ENCODE assay signal across 8 cellular contexts in genomic region chr12:122190842-122191668, GRCh38. TPM values are rescaled to one million over a fixed set of nuclear protein-coding genes. Genes with fewer than 3 reads are reported as not detected.
DNase-seq lines count a peak whose midpoint lies in the region; ATAC-seq, FAIRE-seq and TF ChIP-seq lines count a peak whose summit lies in the region.

No MANE protein-coding gene starts in this region.

- RAD21 ChIA-PET in GM12878 (lab: Charles Lee; ENCODE audit: unreplicated experiment): interaction anchor here (0.9 to 1.7 kb wide), 2 partner anchors 25 to 58 kb away, joined by 3 to 6 read pairs; no protein-coding TSS in a partner anchor

- H3K4me3 ChIP-seq in MM.1S (ENCODE audit: low read length): no peak overlapping the region
- no peak overlapping the region for H3K4me3 ChIP-seq in GM12878

- no peaks in the 10 kb centered on the region for H3K9me2 ChIP-seq in MM.1S (replicated peaks; ENCODE audit: insufficient read depth, low read length)

- no peak for TF ChIP-seq POLR2A in GM12878 (IDR thresholded peaks at IDR 0.05; ENCODE audit: low read depth, low read length)

- no peaks in the 10 kb centered on the region for H3F3A ChIP-seq in MM.1S (ENCODE audit: insufficient read depth, low read length)

- H3K4me2 ChIP-seq in MM.1S (ENCODE audit: low read depth, low read length) (no peak overlapping the region), GM12878 (ENCODE audit: control insufficient read depth, insufficient read depth) (no peak overlapping the region)

- H2AFZ ChIP-seq in MM.1S (ENCODE audit: low read length) (no peak overlapping the region; the same call in 1 of the 2 replicates), GM12878 (ENCODE audit: control insufficient read depth, low read depth, low read length) (no peak overlapping the region)

- SMC1A ChIA-PET in GM12878 (lab: Charles Lee; ENCODE audit: uncharacterized antibody, unreplicated experiment): interaction anchor here (1.0 to 1.7 kb wide), 4 partner anchors 16 to 137 kb away, joined by 3 to 6 read pairs (median 5); no protein-coding TSS in a partner anchor

- TF ChIP-seq CTCF in MM.1S (IDR thresholded peaks at IDR 0.05; ENCODE audit: low read length) (peak; percentile 58), GM12878 (IDR thresholded peaks at IDR 0.05 in 2 of 3, conservative IDR thresholded peaks at IDR 0.05 in 1 of 3; ENCODE audit: control insufficient read depth in 2 of 3, extremely low read depth in 1 of 3, insufficient read depth in 1 of 3, low read depth in 3 of 3, low read length in 3 of 3) (peak; percentile 89 to 93 (median 90))

- H3K9ac ChIP-seq in MM.1S (ENCODE audit: low read length): no peak overlapping the region
- no peak overlapping the region for H3K9ac ChIP-seq in GM12878 (ENCODE audit: control insufficient read depth, insufficient read depth, low read length)

- in situ Hi-C loops in GM12878 (cut with MboI): loop anchor here (5.0 kb wide), 1 partner anchor 134 kb away; no protein-coding TSS in a partner anchor

- H3K27ac Mint-ChIP-seq in T-helper 2 cell treated with Interferon-gamma antibody and Interleukin-4, amounts not matched to agents 5 μg/mL and 100 μg/mL, for 36 hours: no peak overlapping the region

- no peak overlapping the region for H3K4me3 Mint-ChIP-seq in T-helper 2 cell treated with Interferon-gamma antibody and Interleukin-4, amounts not matched to agents 5 μg/mL and 100 μg/mL, for 36 hours

- H3K27me3 Mint-ChIP-seq in T-helper 2 cell treated with Interferon-gamma antibody and Interleukin-4, amounts not matched to agents 5 μg/mL and 100 μg/mL, for 36 hours (ENCODE audit: low read depth): peaks cover 8% of the 10 kb centered on the region

- DNase-seq in NCI-H1417 (lab: John Stamatoyannopoulos, UW): peak; percentile 42 to 76 (median 68)
- no peak for DNase-seq in NCI-H1417 treated with DMSO at 0.1 percent for 48 hours (lab: John Stamatoyannopoulos, UW)
- DNase-seq in MM.1S: peak; percentile 46
- DNase-seq in T-helper 2 cell treated with Interferon-gamma antibody and Interleukin-4, amounts not matched to agents 5 μg/mL and 100 μg/mL, for 36 hours (ENCODE audit: low spot score): peak; percentile 60
- DNase-seq in GM12878 (ENCODE audit: low read depth, low spot score): peak; percentile 9
- DNase-seq in islet precursor cell: peak; percentile 91
- DNase-seq in stimulated activated CD4-positive, alpha-beta T cell treated with anti-CD3 and anti-CD28 coated beads, Interleukin-4, amount 100 ng/mL, for 48 hours (ENCODE audit: low read depth in 2 of 2): peak; percentile 65 to 67

- H3K4me1 ChIP-seq in MM.1S (ENCODE audit: low read length): no peaks in the 10 kb centered on the region
- H3K4me1 ChIP-seq in GM12878 (ENCODE audit: control insufficient read depth, insufficient read depth, low read length): no peaks in the 10 kb centered on the region

- H3K27ac ChIP-seq in MM.1S (ENCODE audit: low read length) (no peak overlapping the region), GM12878 (ENCODE audit: control insufficient read depth, insufficient read depth) (no peak overlapping the region)

- TF ChIP-seq EP300 in GM12878 (IDR thresholded peaks at IDR 0.05; ENCODE audit: borderline replicate concordance in 1 of 2, control insufficient read depth in 1 of 2, low read depth in 2 of 2, low read length in 2 of 2): no peak

- CTCF ChIA-PET in GM12878 (lab: Yijun Ruan, JAX): interaction anchor here (0.6 to 4.1 kb wide), 17 partner anchors 15 to 272 kb away, joined by 3 to 29 read pairs (median 3); partner anchors contain the start of gene CFAP251

- BruUV-seq in GM12878 (replicated peaks; lab: Mats Ljungman, UMichigan): no TSS peak

- no peaks in the 10 kb centered on the region for H3K9me3 Mint-ChIP-seq in T-helper 2 cell treated with Interferon-gamma antibody and Interleukin-4, amounts not matched to agents 5 μg/mL and 100 μg/mL, for 36 hours

- H3K27me3 ChIP-seq in MM.1S (replicated peaks; ENCODE audit: insufficient read depth, low read length): no peaks in the 10 kb centered on the region
- H3K27me3 ChIP-seq in GM12878 (replicated peaks in 1 of 2; ENCODE audit: control insufficient read depth in 2 of 2, insufficient read depth in 2 of 2, low read length in 1 of 2): no peaks in the 10 kb centered on the region; a peak in 1 of 4 replicates

- H4K20me1 ChIP-seq in MM.1S (ENCODE audit: insufficient read depth, low read length) (no peaks in the 10 kb centered on the region), GM12878 (ENCODE audit: control insufficient read depth, insufficient read depth) (no peaks in the 10 kb centered on the region)

- H3K36me3 ChIP-seq in MM.1S (replicated peaks; ENCODE audit: insufficient read depth, low read length): no peaks in the 10 kb centered on the region
- H3K36me3 ChIP-seq in GM12878 (ENCODE audit: control insufficient read depth in 2 of 2, insufficient read depth in 2 of 2, low read length in 1 of 2): no peaks in the 10 kb centered on the region

- H3K79me2 ChIP-seq in MM.1S (ENCODE audit: low read length): no peaks in the 10 kb centered on the region
- H3K79me2 ChIP-seq in GM12878 (ENCODE audit: control insufficient read depth, insufficient read depth, low read length): no peaks in the 10 kb centered on the region

- H3K9me3 ChIP-seq in MM.1S (replicated peaks; ENCODE audit: insufficient read depth, low read length): no peaks in the 10 kb centered on the region
- peaks cover 3% of the 10 kb centered on the region; the same call in 1 of the 3 replicates for H3K9me3 ChIP-seq in GM12878 (replicated peaks; ENCODE audit: control insufficient read depth, insufficient read depth, low read length)

- intact Hi-C loops in GM12878 (cut with micrococcal nuclease; ENCODE audit: unreplicated experiment): loop anchor here (1.0 kb wide), 2 partner anchors 60 to 137 kb away; no protein-coding TSS in a partner anchor

- POLR2A ChIA-PET in GM12878 (lab: Charles Lee): interaction anchor here (0.7 kb wide), 1 partner anchor 393 kb away, joined by 3 read pairs; no protein-coding TSS in a partner anchor

- H3K4me1 Mint-ChIP-seq in T-helper 2 cell treated with Interferon-gamma antibody and Interleukin-4, amounts not matched to agents 5 μg/mL and 100 μg/mL, for 36 hours (ENCODE audit: low read depth): no peaks in the 10 kb centered on the region

- FAIRE-seq in GM12878 (lab: Jason Lieb, UNC): peak; percentile 90

- 35% methylated on average over 18 of the region's 18 CpGs for WGBS in GM12878 (ENCODE audit: insufficient coverage, insufficient replicate concordance, low lambda C conversion rate, missing lambda C conversion rate)

- TF ChIP-seq RAD21 in GM12878 (IDR thresholded peaks at IDR 0.05; ENCODE audit: insufficient read depth, low read depth, low read length): peak; percentile 98

- H3K36me3 Mint-ChIP-seq in T-helper 2 cell treated with Interferon-gamma antibody and Interleukin-4, amounts not matched to agents 5 μg/mL and 100 μg/mL, for 36 hours (ENCODE audit: low read depth): no peaks in the 10 kb centered on the region

- ATAC-seq in GM12878: peak; percentile 98
- no peak for ATAC-seq in HG03280 (IDR thresholded peaks at IDR 0.05; ENCODE audit: unreplicated experiment)

RNA-seq across cellular contexts. Expression of gene LRRC43, which starts 8.1 kb away (rescaled TPM):
- total RNA-seq in GM12878 (2013; cell fraction: nucleolus; rRNA removed): 0.22 and 0.35 TPM in 2 replicates
- total RNA-seq in GM12878 (2014; rRNA removed) (0.27 TPM in 1 of 2 replicates, not detected in the other), GM12878 (2014; rRNA removed; fragmentation: Illumina TruSeq; extraction: Trizol) (not detected in 2 replicates), GM12878 (2021) (0.16 and 0.23 TPM in 2 replicates)
- not detected for polyA plus RNA-seq in GM12878 (2011; ENCODE audit: low read depth)
- polyA plus RNA-seq in GM12878 (2011; rRNA removed) (not detected in 2 replicates), GM12878 (2014; fragmentation: Illumina TruSeq; extraction: Trizol) (0.52 TPM in 1 of 2 replicates, not detected in the other), GM12878 (2014; fragmentation: Nextera tagmentation; extraction: Ambion mirVana) (not detected), GM12878 (2014; rRNA removed) (0.33 TPM in 1 of 2 replicates, not detected in the other), GM12878 (2016; fragmentation: Nextera tagmentation; extraction: Ambion mirVana) (not detected)
- not detected in 2 replicates for polyA plus RNA-seq in GM12878 (2011; cell fraction: cytosol; rRNA removed)
- not detected in 2 replicates for polyA plus RNA-seq in GM12878 (2011; cell fraction: nucleus; rRNA removed)
- polyA plus RNA-seq in GM12878 (2012): not detected in 2 replicates
- not detected in 2 replicates for polyA minus RNA-seq in GM12878 (2011; rRNA and poly(A)+ RNA removed)
- not detected in 2 replicates for polyA minus RNA-seq in GM12878 (2011; cell fraction: cytosol; rRNA and poly(A)+ RNA removed)
- not detected in 2 replicates for polyA minus RNA-seq in GM12878 (2011; cell fraction: nucleus; rRNA and poly(A)+ RNA removed)

RNA-seq across cellular contexts. Expression of gene B3GNT4, which starts 12.5 kb away (rescaled TPM):
- 0.13 TPM in 1 of 2 replicates, not detected in the other for total RNA-seq in GM12878 (2013; cell fraction: nucleolus; rRNA removed)
- total RNA-seq in GM12878 (2014; rRNA removed) (not detected in 2 replicates), GM12878 (2014; rRNA removed; fragmentation: Illumina TruSeq; extraction: Trizol) (not detected in 2 replicates), GM12878 (2021) (not detected in 2 replicates)
- 0.41 TPM for polyA plus RNA-seq in GM12878 (2011; ENCODE audit: low read depth)
- polyA plus RNA-seq in GM12878 (2011; rRNA removed) (not detected in 2 replicates), GM12878 (2014; fragmentation: Illumina TruSeq; extraction: Trizol) (not detected in 2 replicates), GM12878 (2014; fragmentation: Nextera tagmentation; extraction: Ambion mirVana) (under 1 TPM in 1 of 2 experiments, not detected in 1; 0.04 TPM), GM12878 (2014; rRNA removed) (not detected in 2 replicates), GM12878 (2016; fragmentation: Nextera tagmentation; extraction: Ambion mirVana) (under 1 TPM; 0.88 to 0.95 TPM)
- 0.02 and 0.03 TPM in 2 replicates for polyA plus RNA-seq in GM12878 (2011; cell fraction: cytosol; rRNA removed)
- 0.06 and 0.18 TPM in 2 replicates for polyA plus RNA-seq in GM12878 (2011; cell fraction: nucleus; rRNA removed)
- polyA plus RNA-seq in GM12878 (2012): 0.50 and 0.88 TPM in 2 replicates
- not detected in 2 replicates for polyA minus RNA-seq in GM12878 (2011; rRNA and poly(A)+ RNA removed)
- polyA minus RNA-seq in GM12878 (2011; cell fraction: cytosol; rRNA and poly(A)+ RNA removed): not detected in 2 replicates
- 0.36 TPM in 1 of 2 replicates, not detected in the other for polyA minus RNA-seq in GM12878 (2011; cell fraction: nucleus; rRNA and poly(A)+ RNA removed)

RNA-seq across cellular contexts. Expression of gene IL31, which starts 17.0 kb away (rescaled TPM):
- not detected in 2 replicates for total RNA-seq in GM12878 (2013; cell fraction: nucleolus; rRNA removed)
- total RNA-seq in GM12878 (2014; rRNA removed) (not detected in 2 replicates), GM12878 (2014; rRNA removed; fragmentation: Illumina TruSeq; extraction: Trizol) (not detected in 2 replicates), GM12878 (2021) (not detected in 2 replicates)
- not detected for polyA plus RNA-seq in GM12878 (2011; ENCODE audit: low read depth)
- polyA plus RNA-seq in GM12878 (2011; rRNA removed) (not detected in 2 replicates), GM12878 (2014; fragmentation: Illumina TruSeq; extraction: Trizol) (not detected in 2 replicates), GM12878 (2014; fragmentation: Nextera tagmentation; extraction: Ambion mirVana) (not detected), GM12878 (2014; rRNA removed) (not detected in 2 replicates), GM12878 (2016; fragmentation: Nextera tagmentation; extraction: Ambion mirVana) (not detected)
- not detected in 2 replicates for polyA plus RNA-seq in GM12878 (2011; cell fraction: cytosol; rRNA removed)
- polyA plus RNA-seq in GM12878 (2011; cell fraction: nucleus; rRNA removed): not detected in 2 replicates
- not detected in 2 replicates for polyA plus RNA-seq in GM12878 (2012)
- polyA minus RNA-seq in GM12878 (2011; rRNA and poly(A)+ RNA removed): not detected in 2 replicates
- polyA minus RNA-seq in GM12878 (2011; cell fraction: cytosol; rRNA and poly(A)+ RNA removed): not detected in 2 replicates
- not detected in 2 replicates for polyA minus RNA-seq in GM12878 (2011; cell fraction: nucleus; rRNA and poly(A)+ RNA removed)

RNA-seq across cellular contexts. Expression of gene DIABLO, which starts 34.8 kb away (rescaled TPM):
- total RNA-seq in GM12878 (2013; cell fraction: nucleolus; rRNA removed): 71.5 and 75.5 TPM in 2 replicates
- 46.6 and 56.9 TPM in 2 replicates for total RNA-seq in GM12878 (2014; rRNA removed)
- total RNA-seq in GM12878 (2014; rRNA removed; fragmentation: Illumina TruSeq; extraction: Trizol): 47.1 and 47.4 TPM in 2 replicates
- 41.2 and 43.5 TPM in 2 replicates for total RNA-seq in GM12878 (2021)
- polyA plus RNA-seq in GM12878 (2011; ENCODE audit: low read depth): 28.3 TPM
- 45.9 and 55.7 TPM in 2 replicates for polyA plus RNA-seq in GM12878 (2011; rRNA removed)
- 59.0 and 74.9 TPM in 2 replicates for polyA plus RNA-seq in GM12878 (2011; cell fraction: cytosol; rRNA removed)
- 43.2 and 44.1 TPM in 2 replicates for polyA plus RNA-seq in GM12878 (2011; cell fraction: nucleus; rRNA removed)
- 35.2 and 42.6 TPM in 2 replicates for polyA plus RNA-seq in GM12878 (2012)
- 46.8 and 50.3 TPM in 2 replicates for polyA plus RNA-seq in GM12878 (2014; fragmentation: Illumina TruSeq; extraction: Trizol)
- polyA plus RNA-seq in GM12878 (2014; fragmentation: Nextera tagmentation; extraction: Ambion mirVana): 10 to 100 TPM; 18.3 to 21.1 TPM
- polyA plus RNA-seq in GM12878 (2014; rRNA removed): 40.8 and 43.9 TPM in 2 replicates
- 10 to 100 TPM; 67.0 to 69.9 TPM for polyA plus RNA-seq in GM12878 (2016; fragmentation: Nextera tagmentation; extraction: Ambion mirVana)
- 34.6 and 53.2 TPM in 2 replicates for polyA minus RNA-seq in GM12878 (2011; rRNA and poly(A)+ RNA removed)
- polyA minus RNA-seq in GM12878 (2011; cell fraction: cytosol; rRNA and poly(A)+ RNA removed): 14.0 and 15.0 TPM in 2 replicates
- polyA minus RNA-seq in GM12878 (2011; cell fraction: nucleus; rRNA and poly(A)+ RNA removed): 23.7 and 37.4 TPM in 2 replicates
